Comparison of ENCODE assay signal across 23 cellular contexts in genomic region chr14:33774866-33775519, GRCh38.
DNase-seq lines count a peak whose midpoint lies in the region; ATAC-seq, FAIRE-seq and TF ChIP-seq lines count a peak whose summit lies in the region.
"Had no signal": no experiment of that assay in that cellular context is flagged by ENCODE, and none has a peak within 500 bp of the region (broad histone marks: within the 10 kb centered on the region; RNA-seq: fewer than 3 reads in every experiment).

No MANE protein-coding gene starts in this region.

- no peak for FAIRE-seq in HepG2 (lab: Jason Lieb, UNC)
- FAIRE-seq in K562 (lab: Jason Lieb, UNC), result no peak
- FAIRE-seq in small intestine (lab: Jason Lieb, UNC), result no peak
- FAIRE-seq in D721Med (lab: Jason Lieb, UNC), result no peak
- FAIRE-seq: A204.1, H54 had no signal

- no TSS peak for BruUV-seq in HepG2 (replicated peaks; lab: Mats Ljungman, UMichigan)
- no TSS peak for BruUV-seq in K562 (replicated peaks; lab: Mats Ljungman, UMichigan)

- no peak for TF ChIP-seq EP300 in HepG2 (IDR thresholded peaks at IDR 0.05; ENCODE audit: low read depth in 2 of 2, low read length in 2 of 2)
- TF ChIP-seq EP300 in HepG2 (CRISPR knock-in tag; IDR thresholded peaks at IDR 0.05; ENCODE audit: borderline replicate concordance), result no peak
- TF ChIP-seq EP300 in K562 (IDR thresholded peaks at IDR 0.05; ENCODE audit: low read length), result no peak

- H3K27ac ChIP-seq in HepG2 (ENCODE audit: extremely low read length, insufficient read depth, low read length) (no peak overlapping the region), right lobe of liver (no peak overlapping the region), K562 (ENCODE audit: extremely low read depth, low read depth, low read length) (no peak overlapping the region), foreskin keratinocyte (no peak overlapping the region), small intestine (ENCODE audit: low read depth in 1 of 2, low read length in 1 of 2) (no peak overlapping the region)
- H3K27ac ChIP-seq: BLaER1, KMS-11, SK-N-MC had no signal

- no peaks in the 10 kb centered on the region for H3K9me3 Mint-ChIP-seq in activated T-cell treated with anti-CD3 and anti-CD28 coated beads, Interleukin-2, amount 50 U/mL, for 72 hours

- H3K9me3 ChIP-seq in HepG2 (ENCODE audit: low read length), result no peaks in the 10 kb centered on the region
- H3K9me3 ChIP-seq in right lobe of liver, result no peaks in the 10 kb centered on the region
- H3K9me3 ChIP-seq in K562 (replicated peaks; ENCODE audit: control insufficient read depth, insufficient read depth, low read depth, low read length), result no peaks in the 10 kb centered on the region
- H3K9me3 ChIP-seq in small intestine (ENCODE audit: control insufficient read depth, low read depth), result no peaks in the 10 kb centered on the region
- H3K9me3 ChIP-seq: BLaER1, MG63 had no signal

- H3K4me3 Mint-ChIP-seq in activated T-cell treated with anti-CD3 and anti-CD28 coated beads, Interleukin-2, amount 50 U/mL, for 72 hours, result no peak overlapping the region
- H3K4me3 Mint-ChIP-seq: CD8-positive, alpha-beta memory T cell had no signal

- H3K9me1 ChIP-seq in K562 (ENCODE audit: control insufficient read depth, insufficient read depth, low read length), result no peaks in the 10 kb centered on the region

- no peaks in the 10 kb centered on the region for H3K36me3 ChIP-seq in HepG2 (replicated peaks in 1 of 2; ENCODE audit: control insufficient read depth in 1 of 2, insufficient read depth in 2 of 2, low read length in 2 of 2)
- no peaks in the 10 kb centered on the region for H3K36me3 ChIP-seq in right lobe of liver
- no peaks in the 10 kb centered on the region for H3K36me3 ChIP-seq in K562 (ENCODE audit: control insufficient read depth, insufficient read depth, low read length)
- H3K36me3 ChIP-seq in small intestine (ENCODE audit: control insufficient read depth in 2 of 2, insufficient read depth in 2 of 2, low read length in 2 of 2), result no peaks in the 10 kb centered on the region
- H3K36me3 ChIP-seq: BLaER1, MG63 had no signal

- H4K20me1 ChIP-seq in HepG2 (ENCODE audit: insufficient read depth, low read length) (no peaks in the 10 kb centered on the region), K562 (replicated peaks; ENCODE audit: control insufficient read depth, insufficient read depth, low read length) (no peaks in the 10 kb centered on the region)
- H4K20me1 ChIP-seq: BLaER1 had no signal

- intact Hi-C loops in HepG2 (cut with micrococcal nuclease; ENCODE audit: unreplicated experiment) (no loop called here), right lobe of liver (cut with DNase I) (no loop called here), K562 (cut with micrococcal nuclease) (no loop called here)

- POLR2A ChIA-PET in HepG2 (lab: Yijun Ruan, JAX), result no interaction called here
- POLR2A ChIA-PET in K562 (lab: Yijun Ruan, JAX), result interaction anchor here (0.8 kb wide), 1 partner anchor 31 kb away, joined by 4 read pairs; no protein-coding TSS in a partner anchor

- no peaks in the 10 kb centered on the region for H3K79me2 ChIP-seq in HepG2 (ENCODE audit: insufficient read depth, low read length)
- no peaks in the 10 kb centered on the region for H3K79me2 ChIP-seq in K562 (ENCODE audit: control insufficient read depth, insufficient read depth, low read length)

- TF ChIP-seq RAD21 in HepG2 (CRISPR knock-in tag; IDR thresholded peaks at IDR 0.05) (no peak), K562 (CRISPR knock-in tag; conservative IDR thresholded peaks at IDR 0.05 in 1 of 2, IDR thresholded peaks at IDR 0.05 in 1 of 2) (no peak)

- no peak overlapping the region for H3K4me2 ChIP-seq in HepG2 (ENCODE audit: low read depth, low read length)
- peak overlapping the region; percentile 18; the same call in 1 of the 2 replicates for H3K4me2 ChIP-seq in K562 (ENCODE audit: insufficient read depth, low read length)
- H3K4me2 ChIP-seq: BLaER1, KMS-11 had no signal

- DNase-seq in HepG2 (ENCODE audit: low spot score), result no peak
- DNase-seq in right lobe of liver, result no peak
- no peak for DNase-seq in K562 (ENCODE audit: extremely low read depth in 1 of 4, low spot score in 3 of 4)
- peak; percentile 7 to 34 for DNase-seq in foreskin keratinocyte
- DNase-seq in small intestine, result peak; percentile 15
- DNase-seq in activated T-cell treated with anti-CD3 and anti-CD28 coated beads, Interleukin-2, amount 50 U/mL, for 72 hours, result no peak
- no peak for DNase-seq in D721Med (ENCODE audit: insufficient read length, low spot score)
- DNase-seq: CD8-positive, alpha-beta memory T cell; DMS79; MG63; NCI-H1092 treated with DMSO at 0.1 percent for 48 hours; NCI-H2081; NCI-H2171 treated with DMSO at 0.1 percent for 48 hours; NCI-H446; NCI-H69; NK-92 treated with Interleukin-12 subunit alpha and Interleukin-12 subunit beta, amount 100 ng/mL, for 24 hours; SHP77 had no signal

- H3K4me1 ChIP-seq in HepG2 (ENCODE audit: insufficient read depth, low read length), result no peaks in the 10 kb centered on the region
- no peaks in the 10 kb centered on the region for H3K4me1 ChIP-seq in right lobe of liver
- H3K4me1 ChIP-seq in K562 (replicated peaks in 1 of 2; ENCODE audit: control insufficient read depth in 2 of 2, insufficient read depth in 2 of 2, low read length in 2 of 2), result no peaks in the 10 kb centered on the region; a peak in 2 of 5 replicates
- no peaks in the 10 kb centered on the region for H3K4me1 ChIP-seq in foreskin keratinocyte
- H3K4me1 ChIP-seq in small intestine (ENCODE audit: control insufficient read depth in 2 of 2, insufficient read depth in 1 of 2, low read depth in 1 of 2, low read length in 1 of 2), result peaks cover 0 to 2% of the 10 kb centered on the region in 2 donors

- H3K36me3 Mint-ChIP-seq in activated T-cell treated with anti-CD3 and anti-CD28 coated beads, Interleukin-2, amount 50 U/mL, for 72 hours (ENCODE audit: insufficient read depth in 2 of 2), result no peaks in the 10 kb centered on the region
- H3K36me3 Mint-ChIP-seq: CD8-positive, alpha-beta memory T cell had no signal

- H3K27me3 Mint-ChIP-seq in activated T-cell treated with anti-CD3 and anti-CD28 coated beads, Interleukin-2, amount 50 U/mL, for 72 hours (ENCODE audit: low read depth), result peaks cover 4% of the 10 kb centered on the region

- 21% methylated on average over 10 of the region's 10 CpGs for WGBS in HepG2 (ENCODE audit: low lambda C conversion rate)
- 58% methylated on average over 8 of the region's 10 CpGs for WGBS in right lobe of liver (ENCODE audit: insufficient coverage, low coverage, low lambda C conversion rate, missing lambda C conversion rate)
- WGBS in K562 (ENCODE audit: insufficient coverage, low coverage, missing lambda C conversion rate), result 4% methylated on average over 10 of the region's 10 CpGs
- 51 to 70% (median 56%) methylated on average over 10 of the region's 10 CpGs for WGBS in small intestine, 3 donors

- peaks cover 0 to 26% of the 10 kb centered on the region in 2 experiments; a peak in 2 of 5 replicates for H3K27me3 ChIP-seq in HepG2 (ENCODE audit: control insufficient read depth in 1 of 2, insufficient read depth in 2 of 2, low read length in 2 of 2)
- H3K27me3 ChIP-seq in right lobe of liver, result no peaks in the 10 kb centered on the region
- peaks cover 10 to 13% of the 10 kb centered on the region in 2 experiments for H3K27me3 ChIP-seq in K562 (ENCODE audit: control insufficient read depth in 2 of 2, insufficient read depth in 2 of 2, low read length in 2 of 2)
- H3K27me3 ChIP-seq in foreskin keratinocyte, result no peaks in the 10 kb centered on the region
- no peaks in the 10 kb centered on the region for H3K27me3 ChIP-seq in small intestine (ENCODE audit: control insufficient read depth in 2 of 2, insufficient read depth in 2 of 2, low read length in 2 of 2)
- H3K27me3 ChIP-seq: BLaER1, MG63 had no signal

- CTCF ChIA-PET in HepG2 (lab: Yijun Ruan, JAX; ENCODE audit: low intra/inter-chr PET ratio, low total read pairs) (no interaction called here), K562 (lab: Yijun Ruan, JAX; ENCODE audit: low intra/inter-chr PET ratio) (no interaction called here)

- H3K4me3 ChIP-seq in HepG2 (replicated peaks in 1 of 3; ENCODE audit: insufficient read depth in 1 of 3, low read depth in 2 of 3, low read length in 3 of 3), result no peak overlapping the region
- no peak overlapping the region for H3K4me3 ChIP-seq in right lobe of liver
- no peak overlapping the region for H3K4me3 ChIP-seq in K562
- H3K4me3 ChIP-seq in small intestine (ENCODE audit: low read depth in 1 of 2, low read length in 2 of 2), result no peak overlapping the region
- H3K4me3 ChIP-seq: BLaER1, MG63, SK-N-MC had no signal

- in situ Hi-C loops in HepG2 (cut with HindIII; ENCODE audit: extremely low pct_ligation_motif_present, low pct_unique_long_range_greater_than_20kb) (no loop called here), K562 (cut with MboI) (loop anchor here (25.0 kb wide), 1 partner anchor 1188 kb away; no protein-coding TSS in a partner anchor)

- no peaks in the 10 kb centered on the region for H3K4me1 Mint-ChIP-seq in activated T-cell treated with anti-CD3 and anti-CD28 coated beads, Interleukin-2, amount 50 U/mL, for 72 hours (ENCODE audit: low read depth)
- H3K4me1 Mint-ChIP-seq: CD8-positive, alpha-beta memory T cell had no signal

- H3K27ac Mint-ChIP-seq in activated T-cell treated with anti-CD3 and anti-CD28 coated beads, Interleukin-2, amount 50 U/mL, for 72 hours, result no peak overlapping the region
- H3K27ac Mint-ChIP-seq: CD8-positive, alpha-beta memory T cell had no signal

- no peak for TF ChIP-seq CTCF in HepG2 (CRISPR knock-in tag; IDR thresholded peaks at IDR 0.05)
- TF ChIP-seq CTCF in right lobe of liver (IDR thresholded peaks at IDR 0.05), result no peak
- no peak for TF ChIP-seq CTCF in K562 (IDR thresholded peaks at IDR 0.05 in 2 of 3, conservative IDR thresholded peaks at IDR 0.05 in 1 of 3; ENCODE audit: insufficient read depth in 2 of 3, low read depth in 1 of 3, low read length in 3 of 3)
- TF ChIP-seq CTCF in foreskin keratinocyte (conservative IDR thresholded peaks at IDR 0.05), result no peak
- no peak for TF ChIP-seq CTCF in D721Med (IDR thresholded peaks at IDR 0.05; ENCODE audit: insufficient read depth, missing control alignments)

- no peak overlapping the region for H3K9ac ChIP-seq in HepG2 (ENCODE audit: insufficient read depth, low read depth, low read length)
- no peak overlapping the region for H3K9ac ChIP-seq in K562 (ENCODE audit: insufficient read depth in 1 of 2, low read depth in 2 of 2, low read length in 2 of 2)
- H3K9ac ChIP-seq: BLaER1, KMS-11 had no signal

- ATAC-seq in HepG2 (no peak), right lobe of liver (no peak), K562 (no peak), foreskin keratinocyte (peak; percentile 75), GM21381 (IDR thresholded peaks at IDR 0.05; ENCODE audit: unreplicated experiment) (no peak)
- ATAC-seq in activated T-cell treated with anti-CD3 and anti-CD28 coated beads, Interleukin-2, amount 50 U/mL, for 72 hours (replicated peaks in 1 of 2), result no peak

- no peak for TF ChIP-seq POLR2A in HepG2 (IDR thresholded peaks at IDR 0.05; ENCODE audit: insufficient read depth in 1 of 2, low read depth in 2 of 2, low read length in 2 of 2)
- TF ChIP-seq POLR2A in right lobe of liver (IDR thresholded peaks at IDR 0.05), result no peak
- no peak for TF ChIP-seq POLR2A in K562 (conservative IDR thresholded peaks at IDR 0.05)

- H2AFZ ChIP-seq in HepG2 (ENCODE audit: low read length), result no peak overlapping the region
- no peak overlapping the region for H2AFZ ChIP-seq in K562 (ENCODE audit: low read depth, low read length)

TF ChIP-seq in K562, 482 proteins besides CTCF, POLR2A, EP300 and RAD21 (continues in another document):
- no peak for TF ChIP-seq NFYB (IDR thresholded peaks at IDR 0.05; ENCODE audit: extremely low read depth, insufficient read length)
- TF ChIP-seq NCOA2 (IDR thresholded peaks at IDR 0.05; ENCODE audit: partially characterized antibody in 2 of 2), result no peak

Comparison
In these comparisons a context has a peak if more than half of its experiments do, and no peak if none do; other contexts are left out.
1. DNase-seq: peak in foreskin keratinocyte (2 of 2) and small intestine (single experiment); none in HepG2 (single experiment), right lobe of liver (0 of 3), K562 (0 of 4), activated T-cell treated with anti-CD3 and anti-CD28 coated beads, Interleukin-2, amount 50 U/mL, for 72 hours (0 of 2) and D721Med (single experiment).
2. Of the 241 proteins assayed by ChIP-seq in both HepG2 and K562: peak only in HepG2: MAFF and MAFK; only in K562: MAFG; in both: none; in neither: 237; mixed calls (peak in some experiments, not most) for 1.